2 cellular contexts compared by ENCODE assay signal in genomic region chr10:46216003-46216634, GRCh38.
TF ChIP-seq lines count a peak whose summit lies in the region.

No MANE protein-coding gene starts in this region.

TF ChIP-seq in SK-N-SH, 30 proteins besides CTCF, POLR2A, EP300 and RAD21 (continued from another document):
- no peak for TF ChIP-seq USF2 (IDR thresholded peaks at IDR 0.05; ENCODE audit: borderline replicate concordance, low read depth, low read length)

TF ChIP-seq in SK-N-SH treated with all-trans-retinoic acid at 6 μM for 48 hours, 23 proteins besides CTCF, POLR2A, EP300 and RAD21 (continued from another document):
- TF ChIP-seq POU6F1 (CRISPR knock-in tag; IDR thresholded peaks at IDR 0.05; ENCODE audit: borderline replicate concordance, low read depth) (no peak), ISL1 (CRISPR knock-in tag; IDR thresholded peaks at IDR 0.05) (no peak), ZNF8 (CRISPR knock-in tag; IDR thresholded peaks at IDR 0.05) (no peak), TOX (CRISPR knock-in tag; IDR thresholded peaks at IDR 0.05; ENCODE audit: borderline replicate concordance) (no peak), ARNTL (CRISPR knock-in tag; IDR thresholded peaks at IDR 0.05; ENCODE audit: borderline replicate concordance, low read depth) (no peak), CREB5 (CRISPR knock-in tag; IDR thresholded peaks at IDR 0.05; ENCODE audit: low read depth) (no peak), CSDC2 (CRISPR knock-in tag; IDR thresholded peaks at IDR 0.05) (no peak), ZC3H10 (CRISPR knock-in tag; IDR thresholded peaks at IDR 0.05) (no peak), ZNF565 (CRISPR knock-in tag; conservative IDR thresholded peaks at IDR 0.05; ENCODE audit: low read depth) (no peak), ZNF70 (CRISPR knock-in tag; IDR thresholded peaks at IDR 0.05) (no peak), CSRNP3 (CRISPR knock-in tag; IDR thresholded peaks at IDR 0.05) (no peak), ESRRG (CRISPR knock-in tag; IDR thresholded peaks at IDR 0.05) (no peak), TCF4 (CRISPR knock-in tag; IDR thresholded peaks at IDR 0.05; ENCODE audit: borderline replicate concordance) (no peak)
- TF ChIP-seq, protein P1, sequence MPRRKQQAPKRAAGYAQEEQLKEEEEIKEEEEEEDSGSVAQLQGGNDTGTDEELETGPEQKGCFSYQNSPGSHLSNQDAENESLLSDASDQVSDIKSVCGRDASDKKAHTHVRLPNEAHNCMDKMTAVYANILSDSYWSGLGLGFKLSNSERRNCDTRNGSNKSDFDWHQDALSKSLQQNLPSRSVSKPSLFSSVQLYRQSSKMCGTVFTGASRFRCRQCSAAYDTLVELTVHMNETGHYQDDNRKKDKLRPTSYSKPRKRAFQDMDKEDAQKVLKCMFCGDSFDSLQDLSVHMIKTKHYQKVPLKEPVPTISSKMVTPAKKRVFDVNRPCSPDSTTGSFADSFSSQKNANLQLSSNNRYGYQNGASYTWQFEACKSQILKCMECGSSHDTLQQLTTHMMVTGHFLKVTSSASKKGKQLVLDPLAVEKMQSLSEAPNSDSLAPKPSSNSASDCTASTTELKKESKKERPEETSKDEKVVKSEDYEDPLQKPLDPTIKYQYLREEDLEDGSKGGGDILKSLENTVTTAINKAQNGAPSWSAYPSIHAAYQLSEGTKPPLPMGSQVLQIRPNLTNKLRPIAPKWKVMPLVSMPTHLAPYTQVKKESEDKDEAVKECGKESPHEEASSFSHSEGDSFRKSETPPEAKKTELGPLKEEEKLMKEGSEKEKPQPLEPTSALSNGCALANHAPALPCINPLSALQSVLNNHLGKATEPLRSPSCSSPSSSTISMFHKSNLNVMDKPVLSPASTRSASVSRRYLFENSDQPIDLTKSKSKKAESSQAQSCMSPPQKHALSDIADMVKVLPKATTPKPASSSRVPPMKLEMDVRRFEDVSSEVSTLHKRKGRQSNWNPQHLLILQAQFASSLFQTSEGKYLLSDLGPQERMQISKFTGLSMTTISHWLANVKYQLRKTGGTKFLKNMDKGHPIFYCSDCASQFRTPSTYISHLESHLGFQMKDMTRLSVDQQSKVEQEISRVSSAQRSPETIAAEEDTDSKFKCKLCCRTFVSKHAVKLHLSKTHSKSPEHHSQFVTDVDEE (CRISPR knock-in tag; IDR thresholded peaks at IDR 0.05): no peak
